In the genomic region with DNA sequence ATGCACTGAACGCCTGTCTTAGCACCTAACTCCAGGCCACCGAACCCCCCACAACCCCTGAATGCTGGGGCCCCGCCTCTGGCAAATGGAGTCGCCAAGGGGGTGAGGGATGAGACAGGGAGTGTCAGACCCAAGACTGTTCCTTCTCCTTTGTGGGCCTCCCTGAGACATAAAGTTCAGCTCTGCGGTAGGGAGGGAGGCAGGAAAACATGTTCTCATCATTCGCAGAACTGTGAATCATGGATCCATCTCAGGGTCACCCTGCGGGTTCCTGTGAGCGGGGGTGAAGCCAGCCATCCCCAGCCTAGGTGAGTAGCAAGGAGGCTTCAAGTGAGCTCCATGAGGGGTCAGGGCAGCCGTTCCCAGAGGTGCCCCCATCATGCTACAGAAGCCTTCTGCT, we compare ENCODE assay signal across 1 cellular context.
TF ChIP-seq lines count a peak whose summit lies in the region.

No MANE protein-coding gene starts in this region.

TF ChIP-seq in IMR-90, 13 proteins besides CTCF, POLR2A, EP300 and RAD21 (continued from another document):
- TF ChIP-seq, protein P1, sequence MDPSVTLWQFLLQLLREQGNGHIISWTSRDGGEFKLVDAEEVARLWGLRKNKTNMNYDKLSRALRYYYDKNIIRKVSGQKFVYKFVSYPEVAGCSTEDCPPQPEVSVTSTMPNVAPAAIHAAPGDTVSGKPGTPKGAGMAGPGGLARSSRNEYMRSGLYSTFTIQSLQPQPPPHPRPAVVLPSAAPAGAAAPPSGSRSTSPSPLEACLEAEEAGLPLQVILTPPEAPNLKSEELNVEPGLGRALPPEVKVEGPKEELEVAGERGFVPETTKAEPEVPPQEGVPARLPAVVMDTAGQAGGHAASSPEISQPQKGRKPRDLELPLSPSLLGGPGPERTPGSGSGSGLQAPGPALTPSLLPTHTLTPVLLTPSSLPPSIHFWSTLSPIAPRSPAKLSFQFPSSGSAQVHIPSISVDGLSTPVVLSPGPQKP (IDR thresholded peaks at IDR 0.05; ENCODE audit: borderline replicate concordance, low read depth, low read length) = no peak
- no peak for TF ChIP-seq NFE2L2 (IDR thresholded peaks at IDR 0.05; ENCODE audit: low read depth, low read length)
- TF ChIP-seq, protein P2, sequence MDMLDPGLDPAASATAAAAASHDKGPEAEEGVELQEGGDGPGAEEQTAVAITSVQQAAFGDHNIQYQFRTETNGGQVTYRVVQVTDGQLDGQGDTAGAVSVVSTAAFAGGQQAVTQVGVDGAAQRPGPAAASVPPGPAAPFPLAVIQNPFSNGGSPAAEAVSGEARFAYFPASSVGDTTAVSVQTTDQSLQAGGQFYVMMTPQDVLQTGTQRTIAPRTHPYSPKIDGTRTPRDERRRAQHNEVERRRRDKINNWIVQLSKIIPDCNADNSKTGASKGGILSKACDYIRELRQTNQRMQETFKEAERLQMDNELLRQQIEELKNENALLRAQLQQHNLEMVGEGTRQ (IDR thresholded peaks at IDR 0.05; ENCODE audit: low read depth, low read length) = no peak
- TF ChIP-seq MAZ (IDR thresholded peaks at IDR 0.05; ENCODE audit: borderline replicate concordance, low read depth, low read length) = no peak
- TF ChIP-seq RCOR1 (IDR thresholded peaks at IDR 0.05; ENCODE audit: insufficient replicate concordance, low read length) = no peak
